8 cellular contexts compared by ENCODE assay signal in genomic region chr2:179265082-179265575, GRCh38. TPM values are rescaled to one million over a fixed set of nuclear protein-coding genes. Genes with fewer than 3 reads are reported as not detected.
A peak's percentile ranks its signal among the peaks of the same experiment; 100 is the strongest.
DNase-seq lines count a peak whose midpoint lies in the region; ATAC-seq and TF ChIP-seq lines count a peak whose summit lies in the region.

No MANE protein-coding gene starts in this region.

- H3K4me3 ChIP-seq in LNCaP clone FGC (ENCODE audit: low read depth, low read length): peak overlapping the region; percentile 59
- peak overlapping the region; percentile 50 to 58 for H3K4me3 ChIP-seq in left lung
- peak overlapping the region in 3 of 4 donors; percentile 83 to 91 (median 88) for H3K4me3 ChIP-seq in transverse colon

- H3K27ac ChIP-seq in left lung (peak overlapping the region; percentile 87 to 91), transverse colon (peak overlapping the region; percentile 83 to 91 (median 88))

- TF ChIP-seq CTCF in LNCaP clone FGC (IDR thresholded peaks at IDR 0.05; ENCODE audit: control insufficient read depth, extremely low read depth, insufficient read depth) (no peak), MCF 10A (IDR thresholded peaks at IDR 0.05; ENCODE audit: unreplicated experiment) (no peak), left lung (IDR thresholded peaks at IDR 0.05) (no peak), transverse colon (IDR thresholded peaks at IDR 0.05) (no peak), GM13977 (IDR thresholded peaks at IDR 0.05; ENCODE audit: extremely low read depth, insufficient read depth, missing control alignments) (no peak), GM10248 (IDR thresholded peaks at IDR 0.05; ENCODE audit: control extremely low read depth, extremely low read depth, low read depth, missing control alignments) (no peak)

- peak overlapping the region; percentile 85 for H3K4me3 Mint-ChIP-seq in MCF 10A (ENCODE audit: unreplicated experiment)

- POLR2A ChIA-PET in MCF 10A (lab: Yijun Ruan, JAX) (interaction anchor here (0.6 to 1.6 kb wide), 3 partner anchors 27 to 78 kb away, joined by 3 to 8 read pairs (median 6); no protein-coding TSS in a partner anchor), GM10248 (lab: Yijun Ruan, JAX) (no interaction called here)

- no peaks in the 10 kb centered on the region for H3K27me3 Mint-ChIP-seq in MCF 10A (ENCODE audit: insufficient read depth, unreplicated experiment)

- WGBS in transverse colon (ENCODE audit: low coverage in 1 of 2), 2 donors: 52 to 60% methylated on average over 3 to 6 of the region's 6 CpGs

- H3K4me1 ChIP-seq in left lung (peaks cover 6 to 54% of the 10 kb centered on the region in 2 donors), transverse colon (peaks cover 8 to 39% (median 15%) of the 10 kb centered on the region in 4 donors)

- no peaks in the 10 kb centered on the region for H3K36me3 Mint-ChIP-seq in MCF 10A (ENCODE audit: insufficient read depth, unreplicated experiment)

- no peaks in the 10 kb centered on the region for H3K27me3 ChIP-seq in left lung
- no peaks in the 10 kb centered on the region for H3K27me3 ChIP-seq in transverse colon

- H3K36me3 ChIP-seq in left lung (no peaks in the 10 kb centered on the region), transverse colon (no peaks in the 10 kb centered on the region)

- CTCF ChIA-PET in MCF 10A (lab: Yijun Ruan, JAX): interaction anchor here (0.9 to 1.3 kb wide), 2 partner anchors 43 to 76 kb away, joined by 3 read pairs; no protein-coding TSS in a partner anchor
- CTCF ChIA-PET in GM10248 (lab: Yijun Ruan, JAX): interaction anchor here (1.0 to 1.4 kb wide), 2 partner anchors 13 to 15 kb away, joined by 3 read pairs; no protein-coding TSS in a partner anchor

- DNase-seq in AG20443 (ENCODE audit: low spot score): peak; percentile 48
- DNase-seq in LNCaP clone FGC (ENCODE audit: low read depth): no peak
- DNase-seq in MCF 10A (ENCODE audit: unreplicated experiment): peak; percentile 65
- no peak for DNase-seq in left lung
- DNase-seq in transverse colon: no peak
- DNase-seq in glomerular visceral epithelial cell (ENCODE audit: extremely low spot score): no peak
- no peak for DNase-seq in GM13977 (ENCODE audit: low spot score)
- no peak for DNase-seq in GM10248 (ENCODE audit: extremely low spot score)

- TF ChIP-seq EP300 in transverse colon (IDR thresholded peaks at IDR 0.05; ENCODE audit: low read depth): no peak

- in situ Hi-C loops in transverse colon (cut with MboI; ENCODE audit: low pct_ligation_motif_present in 1 of 4, low pct_unique_long_range_greater_than_20kb in 1 of 4, low sequenced_read_pairs in 3 of 4) (no loop called here), GM13977 (cut with MboI; ENCODE audit: low pct_unique_long_range_greater_than_20kb, low sequenced_read_pairs, unreplicated experiment) (no loop called here)

- peaks cover 32% of the 10 kb centered on the region for H3K4me1 Mint-ChIP-seq in MCF 10A (ENCODE audit: insufficient read depth, unreplicated experiment)

- no peaks in the 10 kb centered on the region for H3K9me3 Mint-ChIP-seq in MCF 10A (ENCODE audit: unreplicated experiment)

- intact Hi-C loops in MCF 10A (cut with micrococcal nuclease): no loop called here
- intact Hi-C loops in left lung (cut with DNase I): no loop called here
- intact Hi-C loops in transverse colon (cut with DNase I; ENCODE audit: low total_unique reads): no loop called here

- H3K9me3 ChIP-seq in left lung (no peaks in the 10 kb centered on the region), transverse colon (no peaks in the 10 kb centered on the region)

- peak overlapping the region; percentile 77 for H3K27ac Mint-ChIP-seq in MCF 10A (ENCODE audit: low read depth, unreplicated experiment)

- TSS peak; percentile 65 for BruUV-seq in MCF 10A (replicated peaks; lab: Mats Ljungman, UMichigan)

- ATAC-seq in left lung: peak; percentile 21

- TF ChIP-seq POLR2A in transverse colon (IDR thresholded peaks at IDR 0.05): no peak

RNA-seq across cellular contexts. Expression of gene SESTD1, which starts 0.5 kb away (rescaled TPM):
- total RNA-seq in MCF 10A (2022): 43.0 and 58.5 TPM in 2 replicates
- total RNA-seq in left lung: 10 to 100 TPM; 75.8 to 76.9 TPM
- total RNA-seq in transverse colon: 10 to 100 TPM; 12.6 to 44.1 (median 22.3) TPM

Comparison
In these comparisons a context has a peak if more than half of its experiments do, and no peak if none do; other contexts are left out.
1. DNase-seq: peak in AG20443 (single experiment) and MCF 10A (single experiment); none in LNCaP clone FGC (single experiment), left lung (0 of 2), transverse colon (single experiment), glomerular visceral epithelial cell (single experiment), GM13977 (single experiment) and GM10248 (single experiment).
2. Peak in every context shown above with its lines, with median percentiles within 50 percentile points of each other: H3K4me3 ChIP-seq.